11 cellular contexts compared by ENCODE assay signal in genomic region chr12:3684449-3685051, GRCh38.
DNase-seq lines count a peak whose midpoint lies in the region; ATAC-seq and TF ChIP-seq lines count a peak whose summit lies in the region.
"Had no signal": no experiment of that assay in that cellular context is flagged by ENCODE, and none has a peak within 500 bp of the region (broad histone marks: within the 10 kb centered on the region; RNA-seq: fewer than 3 reads in every experiment).

No MANE protein-coding gene starts in this region.

- TF ChIP-seq POLR2A in heart left ventricle (IDR thresholded peaks at IDR 0.05) (no peak), adrenal gland (IDR thresholded peaks at IDR 0.05) (no peak)

- no peak overlapping the region for H3K27ac Mint-ChIP-seq in activated naive CD8-positive, alpha-beta T cell treated with anti-CD3 and anti-CD28 coated beads for 36 hours

- H3K4me1 ChIP-seq in heart left ventricle = peaks cover 0 to 35% (median 7%) of the 10 kb centered on the region in 12 donors
- H3K4me1 ChIP-seq in rectal smooth muscle tissue (ENCODE audit: control insufficient read depth, insufficient read depth, low read length) = peaks cover 5% of the 10 kb centered on the region
- no peaks in the 10 kb centered on the region for H3K4me1 ChIP-seq in adrenal gland (replicated peaks in 1 of 2)

- H3K4me1 Mint-ChIP-seq in activated naive CD8-positive, alpha-beta T cell treated with anti-CD3 and anti-CD28 coated beads for 36 hours = peaks cover 2% of the 10 kb centered on the region

- H3K36me3 Mint-ChIP-seq in activated naive CD8-positive, alpha-beta T cell treated with anti-CD3 and anti-CD28 coated beads for 36 hours = peaks cover 19% of the 10 kb centered on the region

- H3K4me3 Mint-ChIP-seq in activated naive CD8-positive, alpha-beta T cell treated with anti-CD3 and anti-CD28 coated beads for 36 hours = no peak overlapping the region
- H3K4me3 Mint-ChIP-seq: activated CD8-positive, alpha-beta T cell treated with anti-CD3 and anti-CD28 coated beads, Interleukin-2, amount 10 ng/mL, durations not matched to agents 7 days and 5 days had no signal

- intact Hi-C loops in heart left ventricle (cut with DNase I) (loop anchor here in 5 of 10 donors (5.0 to 10.0 kb wide), 5 partner anchors 58 to 380 kb away; no protein-coding TSS in a partner anchor), adrenal gland (cut with DNase I) (no loop called here)

- 36 to 56% (median 43%) methylated on average over 10 to 12 of the region's 12 CpGs for WGBS in heart left ventricle, 4 donors
- 73 to 86% (median 82%) methylated on average over 11 to 12 of the region's 12 CpGs for WGBS in adrenal gland, 4 donors

- peak; percentile 23 for DNase-seq in G401 (ENCODE audit: low spot score)
- DNase-seq in NCI-H345 treated with DMSO at 0.1 percent for 48 hours (lab: John Stamatoyannopoulos, UW; ENCODE audit: unreplicated experiment) = peak; percentile 31
- peak in 4 of 5 donors; percentile 48 to 77 (median 61) for DNase-seq in heart left ventricle
- DNase-seq in activated naive CD8-positive, alpha-beta T cell treated with anti-CD3 and anti-CD28 coated beads for 36 hours = no peak
- no peak for DNase-seq in adrenal gland
- no peak for DNase-seq in dermis blood vessel endothelial cell
- DNase-seq: activated CD8-positive, alpha-beta T cell treated with anti-CD3 and anti-CD28 coated beads, Interleukin-2, amount 10 ng/mL, durations not matched to agents 7 days and 5 days; head of caudate nucleus; PC-9 had no signal

- peak overlapping the region in 11 of 12 donors; percentile 36 to 85 (median 60) for H3K27ac ChIP-seq in heart left ventricle
- H3K27ac ChIP-seq in rectal smooth muscle tissue (ENCODE audit: low read depth, low read length) = peak overlapping the region; percentile 60
- no peak overlapping the region for H3K27ac ChIP-seq in adrenal gland
- H3K27ac ChIP-seq: epithelial cell of prostate, PC-9 had no signal

- no peaks in the 10 kb centered on the region for H3K27me3 ChIP-seq in heart left ventricle
- no peaks in the 10 kb centered on the region for H3K27me3 ChIP-seq in rectal smooth muscle tissue (ENCODE audit: control insufficient read depth, insufficient read depth, low read length)
- H3K27me3 ChIP-seq in adrenal gland = no peaks in the 10 kb centered on the region

- in situ Hi-C loops in G401 (cut with HindIII; ENCODE audit: low sequenced_read_pairs) = no loop called here

- ATAC-seq in heart left ventricle = peak; percentile 90 to 95 (median 92)
- ATAC-seq: activated CD8-positive, alpha-beta T cell treated with anti-CD3 and anti-CD28 coated beads, Interleukin-2, amount 10 ng/mL, durations not matched to agents 7 days and 5 days had no signal

- H3K27me3 Mint-ChIP-seq in activated naive CD8-positive, alpha-beta T cell treated with anti-CD3 and anti-CD28 coated beads for 36 hours = no peaks in the 10 kb centered on the region

- peaks cover 1% of the 10 kb centered on the region for H3K9me3 Mint-ChIP-seq in activated naive CD8-positive, alpha-beta T cell treated with anti-CD3 and anti-CD28 coated beads for 36 hours

- TF ChIP-seq CTCF in heart left ventricle (IDR thresholded peaks at IDR 0.05) (no peak), adrenal gland (IDR thresholded peaks at IDR 0.05) (no peak)

- H3K4me3 ChIP-seq in heart left ventricle = no peak overlapping the region
- no peak overlapping the region for H3K4me3 ChIP-seq in rectal smooth muscle tissue (ENCODE audit: low read length)
- no peak overlapping the region for H3K4me3 ChIP-seq in adrenal gland
- H3K4me3 ChIP-seq: PC-9 had no signal

- peaks cover 0 to 8% (median 0%) of the 10 kb centered on the region in 12 donors for H3K9me3 ChIP-seq in heart left ventricle
- no peaks in the 10 kb centered on the region for H3K9me3 ChIP-seq in adrenal gland (replicated peaks in 1 of 3)

- peaks cover 0 to 12% (median 0%) of the 10 kb centered on the region in 9 donors for H3K36me3 ChIP-seq in heart left ventricle
- no peaks in the 10 kb centered on the region for H3K36me3 ChIP-seq in rectal smooth muscle tissue (ENCODE audit: control insufficient read depth, insufficient read depth, low read length)
- H3K36me3 ChIP-seq in adrenal gland (replicated peaks in 1 of 2) = no peaks in the 10 kb centered on the region

- H3K9ac ChIP-seq in rectal smooth muscle tissue (ENCODE audit: low read length) = no peak overlapping the region

Comparison
In these comparisons a context has a peak if more than half of its experiments do, and no peak if none do; other contexts are left out.
1. DNase-seq: peak in G401 (single experiment), NCI-H345 treated with DMSO at 0.1 percent for 48 hours (single experiment) and heart left ventricle (4 of 5); none in activated naive CD8-positive, alpha-beta T cell treated with anti-CD3 and anti-CD28 coated beads for 36 hours (single experiment), adrenal gland (0 of 7) and dermis blood vessel endothelial cell (single experiment).
2. H3K27ac ChIP-seq: peak in heart left ventricle (11 of 12) and rectal smooth muscle tissue (single experiment); none in adrenal gland (0 of 5).